1 cellular context compared by ENCODE assay signal in the genomic region with DNA sequence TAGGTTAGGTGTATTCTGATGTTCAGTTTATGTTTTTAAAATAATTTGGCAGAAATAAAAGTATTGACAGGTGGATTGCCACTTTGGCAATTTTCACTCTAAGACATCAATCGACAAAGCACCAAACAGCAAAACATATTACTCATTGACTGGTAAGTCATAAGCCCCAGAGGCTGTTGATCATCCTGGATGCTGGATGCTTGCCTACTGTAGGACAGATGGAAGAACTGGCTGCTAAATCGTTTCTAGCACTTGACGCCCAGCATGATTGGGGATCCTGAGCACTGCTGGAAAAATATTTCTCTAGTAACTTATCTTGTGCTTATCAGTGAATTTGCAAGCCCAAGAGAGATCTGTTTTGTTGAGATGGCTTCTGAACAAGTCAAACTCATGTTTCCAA.
TF ChIP-seq lines count a peak whose summit lies in the region.

No MANE protein-coding gene starts in this region.

TF ChIP-seq in GM23338, 12 proteins besides CTCF, POLR2A, EP300 and RAD21 (continued from another document):
- TF ChIP-seq, protein P1, sequence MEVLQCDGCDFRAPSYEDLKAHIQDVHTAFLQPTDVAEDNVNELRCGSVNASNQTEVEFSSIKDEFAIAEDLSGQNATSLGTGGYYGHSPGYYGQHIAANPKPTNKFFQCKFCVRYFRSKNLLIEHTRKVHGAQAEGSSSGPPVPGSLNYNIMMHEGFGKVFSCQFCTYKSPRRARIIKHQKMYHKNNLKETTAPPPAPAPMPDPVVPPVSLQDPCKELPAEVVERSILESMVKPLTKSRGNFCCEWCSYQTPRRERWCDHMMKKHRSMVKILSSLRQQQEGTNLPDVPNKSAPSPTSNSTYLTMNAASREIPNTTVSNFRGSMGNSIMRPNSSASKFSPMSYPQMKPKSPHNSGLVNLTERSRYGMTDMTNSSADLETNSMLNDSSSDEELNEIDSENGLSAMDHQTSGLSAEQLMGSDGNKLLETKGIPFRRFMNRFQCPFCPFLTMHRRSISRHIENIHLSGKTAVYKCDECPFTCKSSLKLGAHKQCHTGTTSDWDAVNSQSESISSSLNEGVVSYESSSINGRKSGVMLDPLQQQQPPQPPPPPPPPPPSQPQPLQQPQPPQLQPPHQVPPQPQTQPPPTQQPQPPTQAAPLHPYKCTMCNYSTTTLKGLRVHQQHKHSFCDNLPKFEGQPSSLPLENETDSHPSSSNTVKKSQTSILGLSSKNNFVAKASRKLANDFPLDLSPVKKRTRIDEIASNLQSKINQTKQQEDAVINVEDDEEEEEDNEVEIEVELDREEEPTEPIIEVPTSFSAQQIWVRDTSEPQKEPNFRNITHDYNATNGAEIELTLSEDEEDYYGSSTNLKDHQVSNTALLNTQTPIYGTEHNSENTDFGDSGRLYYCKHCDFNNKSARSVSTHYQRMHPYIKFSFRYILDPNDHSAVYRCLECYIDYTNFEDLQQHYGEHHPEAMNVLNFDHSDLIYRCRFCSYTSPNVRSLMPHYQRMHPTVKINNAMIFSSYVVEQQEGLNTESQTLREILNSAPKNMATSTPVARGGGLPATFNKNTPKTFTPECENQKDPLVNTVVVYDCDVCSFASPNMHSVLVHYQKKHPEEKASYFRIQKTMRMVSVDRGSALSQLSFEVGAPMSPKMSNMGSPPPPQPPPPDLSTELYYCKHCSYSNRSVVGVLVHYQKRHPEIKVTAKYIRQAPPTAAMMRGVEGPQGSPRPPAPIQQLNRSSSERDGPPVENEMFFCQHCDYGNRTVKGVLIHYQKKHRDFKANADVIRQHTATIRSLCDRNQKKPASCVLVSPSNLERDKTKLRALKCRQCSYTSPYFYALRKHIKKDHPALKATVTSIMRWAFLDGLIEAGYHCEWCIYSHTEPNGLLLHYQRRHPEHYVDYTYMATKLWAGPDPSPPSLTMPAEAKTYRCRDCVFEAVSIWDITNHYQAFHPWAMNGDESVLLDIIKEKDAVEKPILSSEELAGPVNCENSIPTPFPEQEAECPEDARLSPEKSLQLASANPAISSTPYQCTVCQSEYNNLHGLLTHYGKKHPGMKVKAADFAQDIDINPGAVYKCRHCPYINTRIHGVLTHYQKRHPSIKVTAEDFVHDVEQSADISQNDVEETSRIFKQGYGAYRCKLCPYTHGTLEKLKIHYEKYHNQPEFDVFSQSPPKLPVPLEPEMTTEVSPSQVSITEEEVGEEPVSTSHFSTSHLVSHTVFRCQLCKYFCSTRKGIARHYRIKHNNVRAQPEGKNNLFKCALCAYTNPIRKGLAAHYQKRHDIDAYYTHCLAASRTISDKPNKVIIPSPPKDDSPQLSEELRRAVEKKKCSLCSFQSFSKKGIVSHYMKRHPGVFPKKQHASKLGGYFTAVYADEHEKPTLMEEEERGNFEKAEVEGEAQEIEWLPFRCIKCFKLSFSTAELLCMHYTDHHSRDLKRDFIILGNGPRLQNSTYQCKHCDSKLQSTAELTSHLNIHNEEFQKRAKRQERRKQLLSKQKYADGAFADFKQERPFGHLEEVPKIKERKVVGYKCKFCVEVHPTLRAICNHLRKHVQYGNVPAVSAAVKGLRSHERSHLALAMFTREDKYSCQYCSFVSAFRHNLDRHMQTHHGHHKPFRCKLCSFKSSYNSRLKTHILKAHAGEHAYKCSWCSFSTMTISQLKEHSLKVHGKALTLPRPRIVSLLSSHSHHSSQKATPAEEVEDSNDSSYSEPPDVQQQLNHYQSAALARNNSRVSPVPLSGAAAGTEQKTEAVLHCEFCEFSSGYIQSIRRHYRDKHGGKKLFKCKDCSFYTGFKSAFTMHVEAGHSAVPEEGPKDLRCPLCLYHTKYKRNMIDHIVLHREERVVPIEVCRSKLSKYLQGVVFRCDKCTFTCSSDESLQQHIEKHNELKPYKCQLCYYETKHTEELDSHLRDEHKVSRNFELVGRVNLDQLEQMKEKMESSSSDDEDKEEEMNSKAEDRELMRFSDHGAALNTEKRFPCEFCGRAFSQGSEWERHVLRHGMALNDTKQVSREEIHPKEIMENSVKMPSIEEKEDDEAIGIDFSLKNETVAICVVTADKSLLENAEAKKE (CRISPR knock-in tag; IDR thresholded peaks at IDR 0.05) = no peak
- TF ChIP-seq, protein P2, sequence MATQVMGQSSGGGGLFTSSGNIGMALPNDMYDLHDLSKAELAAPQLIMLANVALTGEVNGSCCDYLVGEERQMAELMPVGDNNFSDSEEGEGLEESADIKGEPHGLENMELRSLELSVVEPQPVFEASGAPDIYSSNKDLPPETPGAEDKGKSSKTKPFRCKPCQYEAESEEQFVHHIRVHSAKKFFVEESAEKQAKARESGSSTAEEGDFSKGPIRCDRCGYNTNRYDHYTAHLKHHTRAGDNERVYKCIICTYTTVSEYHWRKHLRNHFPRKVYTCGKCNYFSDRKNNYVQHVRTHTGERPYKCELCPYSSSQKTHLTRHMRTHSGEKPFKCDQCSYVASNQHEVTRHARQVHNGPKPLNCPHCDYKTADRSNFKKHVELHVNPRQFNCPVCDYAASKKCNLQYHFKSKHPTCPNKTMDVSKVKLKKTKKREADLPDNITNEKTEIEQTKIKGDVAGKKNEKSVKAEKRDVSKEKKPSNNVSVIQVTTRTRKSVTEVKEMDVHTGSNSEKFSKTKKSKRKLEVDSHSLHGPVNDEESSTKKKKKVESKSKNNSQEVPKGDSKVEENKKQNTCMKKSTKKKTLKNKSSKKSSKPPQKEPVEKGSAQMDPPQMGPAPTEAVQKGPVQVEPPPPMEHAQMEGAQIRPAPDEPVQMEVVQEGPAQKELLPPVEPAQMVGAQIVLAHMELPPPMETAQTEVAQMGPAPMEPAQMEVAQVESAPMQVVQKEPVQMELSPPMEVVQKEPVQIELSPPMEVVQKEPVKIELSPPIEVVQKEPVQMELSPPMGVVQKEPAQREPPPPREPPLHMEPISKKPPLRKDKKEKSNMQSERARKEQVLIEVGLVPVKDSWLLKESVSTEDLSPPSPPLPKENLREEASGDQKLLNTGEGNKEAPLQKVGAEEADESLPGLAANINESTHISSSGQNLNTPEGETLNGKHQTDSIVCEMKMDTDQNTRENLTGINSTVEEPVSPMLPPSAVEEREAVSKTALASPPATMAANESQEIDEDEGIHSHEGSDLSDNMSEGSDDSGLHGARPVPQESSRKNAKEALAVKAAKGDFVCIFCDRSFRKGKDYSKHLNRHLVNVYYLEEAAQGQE (IDR thresholded peaks at IDR 0.05; ENCODE audit: unreplicated experiment) = no peak
- TF ChIP-seq, protein P3, sequence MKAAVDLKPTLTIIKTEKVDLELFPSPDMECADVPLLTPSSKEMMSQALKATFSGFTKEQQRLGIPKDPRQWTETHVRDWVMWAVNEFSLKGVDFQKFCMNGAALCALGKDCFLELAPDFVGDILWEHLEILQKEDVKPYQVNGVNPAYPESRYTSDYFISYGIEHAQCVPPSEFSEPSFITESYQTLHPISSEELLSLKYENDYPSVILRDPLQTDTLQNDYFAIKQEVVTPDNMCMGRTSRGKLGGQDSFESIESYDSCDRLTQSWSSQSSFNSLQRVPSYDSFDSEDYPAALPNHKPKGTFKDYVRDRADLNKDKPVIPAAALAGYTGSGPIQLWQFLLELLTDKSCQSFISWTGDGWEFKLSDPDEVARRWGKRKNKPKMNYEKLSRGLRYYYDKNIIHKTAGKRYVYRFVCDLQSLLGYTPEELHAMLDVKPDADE (IDR thresholded peaks at IDR 0.05) = no peak
- no peak for TF ChIP-seq JUNB (IDR thresholded peaks at IDR 0.05; ENCODE audit: unreplicated experiment)
- TF ChIP-seq EZH2 (IDR thresholded peaks at IDR 0.05; ENCODE audit: low read depth, unreplicated experiment) = no peak
